Comparison of ENCODE assay signal across 9 cellular contexts in the genomic region with DNA sequence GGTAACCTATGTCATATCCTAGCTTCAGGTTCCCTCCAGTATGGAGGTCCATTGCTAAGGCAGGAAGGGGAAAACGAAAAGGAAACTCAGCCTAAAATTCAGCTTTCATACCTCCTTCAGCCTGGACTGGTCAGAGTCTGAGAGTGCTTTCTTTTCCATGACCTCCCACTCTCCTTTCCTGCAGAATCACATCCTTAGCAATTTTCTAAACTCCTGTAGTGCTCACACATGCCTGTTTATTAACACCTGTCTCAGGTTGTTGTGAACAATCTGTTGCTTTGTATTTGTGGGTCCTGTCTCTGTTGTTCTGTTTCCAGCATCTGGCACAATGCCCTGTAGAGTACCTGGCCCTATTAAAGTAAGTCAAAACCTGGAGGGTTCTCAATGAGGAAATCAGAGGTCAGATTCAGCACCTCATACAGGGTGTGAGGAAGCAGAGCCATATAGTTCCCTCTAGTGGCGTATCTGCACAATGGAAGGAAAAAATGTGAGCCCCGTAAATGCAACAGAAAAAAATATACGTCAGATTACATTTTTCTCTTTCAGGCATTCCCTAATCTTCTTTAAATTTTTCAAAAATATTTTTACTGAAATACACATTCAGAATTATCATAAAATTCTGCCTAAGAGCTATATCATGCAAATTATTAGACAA. TPM values are rescaled to one million over a fixed set of nuclear protein-coding genes. Genes with fewer than 3 reads are reported as not detected.
DNase-seq lines count a peak whose midpoint lies in the region; ATAC-seq and TF ChIP-seq lines count a peak whose summit lies in the region.
"Not testable (repeated sequence)": the region's sequence is repeated elsewhere in the genome, so short reads cannot be mapped to it uniquely, and the experiment has no call there.
"Had no signal": no experiment of that assay in that cellular context is flagged by ENCODE, and none has a peak within 500 bp of the region (broad histone marks: within the 10 kb centered on the region; RNA-seq: fewer than 3 reads in every experiment).

No MANE protein-coding gene starts in this region.

- WGBS in esophagus muscularis mucosa: 33% methylated on average over 4 of the region's 4 CpGs
- 28 to 34% methylated on average over 4 of the region's 4 CpGs for WGBS in lung, 2 donors
- WGBS in upper lobe of left lung, 2 donors: 15 to 23% methylated on average over 4 of the region's 4 CpGs

- not testable (repeated sequence) for H3K9me2 ChIP-seq in DOHH2 (replicated peaks; ENCODE audit: control insufficient read depth, low read length)

- H3K9me3 Mint-ChIP-seq in WTC11: not testable (repeated sequence)

- H3K36me3 ChIP-seq in DOHH2 (ENCODE audit: control insufficient read depth, low read length); esophagus muscularis mucosa; lung (ENCODE audit: control insufficient read depth in 2 of 2, insufficient read depth in 2 of 2, low read length in 2 of 2); upper lobe of left lung: not testable (repeated sequence)

- H3K4me1 ChIP-seq in DOHH2 (ENCODE audit: control insufficient read depth, low read length); esophagus muscularis mucosa; lung (ENCODE audit: control insufficient read depth in 2 of 2, insufficient read depth in 2 of 2, low read length in 2 of 2); upper lobe of left lung: not testable (repeated sequence)

- CTCF ChIA-PET in WTC11 (lab: Charles Lee): not testable (repeated sequence)

- peak; percentile 61 for ATAC-seq in GM19468 (IDR thresholded peaks at IDR 0.05; ENCODE audit: extremely low read depth, unreplicated experiment)
- peak; percentile 55 for ATAC-seq in HG03135 (IDR thresholded peaks at IDR 0.05; ENCODE audit: unreplicated experiment)
- peak; percentile 94 for ATAC-seq in WTC11
- peak; percentile 68 for ATAC-seq in lung (ENCODE audit: insufficient read depth, low FRiP score)
- ATAC-seq in upper lobe of left lung (ENCODE audit: low FRiP score in 2 of 2): peak; percentile 55 to 57

- POLR2A ChIA-PET in WTC11 (lab: Charles Lee): not testable (repeated sequence)

- not testable (repeated sequence) for H3K4me2 ChIP-seq in DOHH2 (ENCODE audit: low read length)

- not testable (repeated sequence) for H3K36me3 Mint-ChIP-seq in WTC11

- peak; percentile 9 for DNase-seq in NCI-H1417 treated with DMSO at 0.1 percent for 48 hours (lab: John Stamatoyannopoulos, UW)
- not testable (repeated sequence) for DNase-seq in WTC11 (ENCODE audit: low spot score); esophagus muscularis mucosa (ENCODE audit: extremely low spot score); lung (ENCODE audit: low spot score); upper lobe of left lung

- H3K9me3 ChIP-seq in DOHH2 (ENCODE audit: control insufficient read depth, insufficient read depth, low read length); esophagus muscularis mucosa; lung (ENCODE audit: control insufficient read depth in 2 of 2, insufficient read depth in 1 of 2, low read length in 1 of 2); upper lobe of left lung: not testable (repeated sequence)

- H3K27ac Mint-ChIP-seq in WTC11: not testable (repeated sequence)

- TF ChIP-seq CTCF in DOHH2 (IDR thresholded peaks at IDR 0.05; ENCODE audit: low read depth, low read length, poor library complexity, severe bottlenecking) (peak; percentile 49), esophagus muscularis mucosa (IDR thresholded peaks at IDR 0.05) (peak; percentile 14 to 51 (median 37)), upper lobe of left lung (IDR thresholded peaks at IDR 0.05) (peak in 3 of 6 experiments; percentile 10 to 41 (median 30))
- TF ChIP-seq CTCF in WTC11 (IDR thresholded peaks at IDR 0.05); lung (IDR thresholded peaks at IDR 0.05; ENCODE audit: control extremely low read depth, extremely low read depth): not testable (repeated sequence)

- not testable (repeated sequence) for H3K27me3 Mint-ChIP-seq in WTC11 (ENCODE audit: low read depth)

- not testable (repeated sequence) for H3K79me2 ChIP-seq in DOHH2 (ENCODE audit: control insufficient read depth, low read length)

- not testable (repeated sequence) for H3K4me1 Mint-ChIP-seq in WTC11

- H3K27ac ChIP-seq in DOHH2 (ENCODE audit: low read depth, low read length); esophagus muscularis mucosa (replicated peaks in 1 of 4); lung (ENCODE audit: low read depth in 1 of 2, low read length in 1 of 2); upper lobe of left lung: not testable (repeated sequence)

- not testable (repeated sequence) for TF ChIP-seq EP300 in esophagus muscularis mucosa (IDR thresholded peaks at IDR 0.05); upper lobe of left lung (IDR thresholded peaks at IDR 0.05)

- H3K27me3 ChIP-seq in DOHH2 (ENCODE audit: control insufficient read depth, low read length); esophagus muscularis mucosa; lung (ENCODE audit: control insufficient read depth, insufficient read depth); upper lobe of left lung: not testable (repeated sequence)

- not testable (repeated sequence) for H4K20me1 ChIP-seq in DOHH2 (ENCODE audit: control insufficient read depth, insufficient read depth, low read depth, low read length)

- TF ChIP-seq POLR2A in esophagus muscularis mucosa (IDR thresholded peaks at IDR 0.05; ENCODE audit: low read depth); upper lobe of left lung (IDR thresholded peaks at IDR 0.05): not testable (repeated sequence)

- H3K4me3 Mint-ChIP-seq in WTC11: not testable (repeated sequence)

- intact Hi-C loops in esophagus muscularis mucosa (cut with DNase I): not testable (repeated sequence)

- not testable (repeated sequence) for H3F3A ChIP-seq in DOHH2 (ENCODE audit: control insufficient read depth, insufficient read depth)

- not testable (repeated sequence) for H3K4me3 ChIP-seq in DOHH2 (ENCODE audit: low read length); esophagus muscularis mucosa; lung; upper lobe of left lung

RNA-seq across cellular contexts. Expression of a gene that starts 2.3 kb away (rescaled TPM):
- total RNA-seq in WTC11 (2021) (not detected in 3 replicates), esophagus muscularis mucosa (not detected), lung (10 to 100 TPM in 1 of 2 donors, under 1 TPM in 1; 0.64 to 16.7 TPM), upper lobe of left lung (not detected)
- polyA plus RNA-seq in lung: not detected
- total RNA-seq: SJCRH30 had no signal
